In the genomic region with DNA sequence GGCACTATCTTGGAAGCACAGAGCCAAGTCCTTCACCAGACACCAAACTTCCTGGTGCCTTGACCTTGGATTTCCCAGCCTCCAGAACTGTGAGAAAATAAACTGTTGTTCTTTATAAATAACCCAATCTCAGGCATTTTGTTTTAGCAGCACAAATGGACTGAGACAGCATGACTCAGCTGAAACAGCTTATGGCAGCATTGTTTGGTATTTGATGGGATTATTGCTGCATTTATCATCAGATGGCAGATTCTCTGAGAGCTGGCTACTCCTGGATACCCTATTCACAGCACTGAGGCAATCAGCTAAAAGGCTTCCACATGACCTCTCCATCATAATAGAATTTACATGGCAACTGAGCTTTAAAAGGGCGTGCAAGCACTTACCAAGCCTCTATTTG, we compare ENCODE assay signal across 17 cellular contexts.
"Had no signal": no experiment of that assay in that cellular context is flagged by ENCODE, and none has a peak within 500 bp of the region (broad histone marks: within the 10 kb centered on the region; RNA-seq: fewer than 3 reads in every experiment).

No MANE protein-coding gene starts in this region.

- H3K9me3 ChIP-seq: mucosa of descending colon, right atrium auricular region had no signal

- ATAC-seq: activated T-helper 17 cell treated with anti-CD3 and anti-CD28 coated beads, Interleukin-2, amount 50 U/mL, for 72 hours; left colon; mucosa of descending colon; naive thymus-derived CD8-positive, alpha-beta T cell; WTC11 had no signal

- H3K4me3 ChIP-seq: mucosa of descending colon, right atrium auricular region had no signal

- H3K36me3 ChIP-seq: right atrium auricular region had no signal

- H3K27me3 ChIP-seq: right atrium auricular region had no signal

- H3K4me1 ChIP-seq: right atrium auricular region had no signal

- DNase-seq: activated CD4-positive, alpha-beta T cell treated with anti-CD3 and anti-CD28 coated beads for 48 hours; activated CD8-positive, alpha-beta memory T cell treated with anti-CD3 and anti-CD28 coated beads for 24 hours; activated naive CD4-positive, alpha-beta T cell treated with anti-CD3 and anti-CD28 coated beads for 36 hours; caudate nucleus; cortex of kidney; effector memory CD4-positive, alpha-beta T cell; glutamatergic neuron; left colon; mucosa of descending colon; naive thymus-derived CD8-positive, alpha-beta T cell; nucleus accumbens; stimulated activated CD4-positive, alpha-beta T cell treated with anti-CD3 and anti-CD28 coated beads, Interleukin-2, amount 100 ng/mL, for 24 hours; stimulated activated naive CD4-positive, alpha-beta T cell had no signal

- H3K27ac ChIP-seq: epithelial cell of prostate, right atrium auricular region had no signal
